15 cellular contexts compared by ENCODE assay signal in the genomic region with DNA sequence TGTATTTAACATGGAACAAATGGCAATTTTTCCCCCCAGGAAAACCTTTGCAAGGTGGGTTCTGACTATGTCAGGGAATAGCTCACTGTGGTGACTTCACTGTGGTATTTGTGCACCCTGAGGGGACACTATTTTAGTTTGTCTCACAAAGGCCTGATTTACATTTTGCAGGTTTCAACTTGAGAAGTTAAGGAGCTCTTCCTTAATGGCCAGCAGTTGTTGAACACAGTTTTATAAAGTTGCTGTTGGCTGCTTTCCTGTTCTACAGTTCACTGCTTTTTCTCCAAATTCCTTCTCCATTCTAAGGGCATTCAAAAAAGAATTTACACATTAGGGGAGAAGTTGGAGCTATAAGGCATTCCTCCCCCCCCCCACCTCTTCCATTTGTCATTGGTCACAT. TPM values are rescaled to one million over a fixed set of nuclear protein-coding genes. Genes with fewer than 3 reads are reported as not detected.
DNase-seq lines count a peak whose midpoint lies in the region; ATAC-seq and TF ChIP-seq lines count a peak whose summit lies in the region.
"Had no signal": no experiment of that assay in that cellular context is flagged by ENCODE, and none has a peak within 500 bp of the region (broad histone marks: within the 10 kb centered on the region; RNA-seq: fewer than 3 reads in every experiment).

No MANE protein-coding gene starts in this region.

- H3K79me2 ChIP-seq in OCI-LY7 (ENCODE audit: insufficient read depth, low read depth, low read length): peaks cover 61% of the 10 kb centered on the region; the same call in 1 of the 2 replicates
- H3K79me2 ChIP-seq in fibroblast of lung (ENCODE audit: control insufficient read depth, insufficient read depth, low read length): peaks cover 93% of the 10 kb centered on the region

- H2AFZ ChIP-seq in OCI-LY7 (ENCODE audit: low read length) (no peak overlapping the region), fibroblast of lung (ENCODE audit: low read length) (no peak overlapping the region)

- no peaks in the 10 kb centered on the region for H3K27me3 ChIP-seq in fibroblast of lung (ENCODE audit: control insufficient read depth, insufficient read depth, low read length)
- no peaks in the 10 kb centered on the region for H3K27me3 ChIP-seq in sigmoid colon

- H3K4me3 ChIP-seq in OCI-LY7 (ENCODE audit: low read depth, low read length, poor library complexity, severe bottlenecking) (peak overlapping the region; percentile 77), fibroblast of lung (replicated peaks in 1 of 4; ENCODE audit: control extremely low read depth in 1 of 4, insufficient read depth in 1 of 4, low read depth in 3 of 4, low read length in 4 of 4) (peak overlapping the region in 2 of 4 experiments; percentile 74 to 93), sigmoid colon (peak overlapping the region in 1 of 4 donors; percentile 90)

- DNase-seq in ELF-1 (ENCODE audit: low read depth, low spot score) (peak; percentile 40), OCI-LY7 (ENCODE audit: low spot score) (peak; percentile 31), fibroblast of lung (ENCODE audit: low read depth in 2 of 2) (peak in 1 of 2 donors; percentile 21), sigmoid colon (no peak), NCI-H187 (lab: John Stamatoyannopoulos, UW) (no peak), NCI-H510A (lab: John Stamatoyannopoulos, UW) (no peak), NCI-H2227 (lab: John Stamatoyannopoulos, UW; ENCODE audit: unreplicated experiment) (no peak)
- DNase-seq: activated gamma-delta T cell; CD4-positive, CD25-positive, alpha-beta regulatory T cell; glutamatergic neuron; NCI-H1694 treated with DMSO at 0.1 percent for 48 hours; stimulated activated CD4-positive, alpha-beta T cell treated with anti-CD3 and anti-CD28 coated beads, Interleukin-4, amount 100 ng/mL, for 4 hours; stimulated activated naive CD8-positive, alpha-beta T cell treated with anti-CD3 and anti-CD28 coated beads, Interleukin-15, Interleukin-2, amounts not matched to agents 100 U/mL and 50 U/mL, for 24 hours; T-cell had no signal

- no peaks in the 10 kb centered on the region for H3K9me2 ChIP-seq in OCI-LY7 (ENCODE audit: insufficient read depth, low read length)

- peak overlapping the region; percentile 19 for H3K27ac ChIP-seq in OCI-LY7 (ENCODE audit: low read depth, low read length, poor library complexity, severe bottlenecking)
- no peak overlapping the region for H3K27ac ChIP-seq in fibroblast of lung (ENCODE audit: insufficient read depth, low read length)
- H3K27ac ChIP-seq in sigmoid colon: peak overlapping the region in 3 of 4 donors; percentile 100

- CTCF ChIA-PET in OCI-LY7 (lab: Charles Lee; ENCODE audit: unreplicated experiment): interaction anchor here (1.0 kb wide), 1 partner anchor 36 kb away, joined by 3 read pairs; no protein-coding TSS in a partner anchor

- H3K4me1 ChIP-seq in OCI-LY7 (ENCODE audit: insufficient read depth, low read length, poor library complexity, severe bottlenecking): peaks cover 71% of the 10 kb centered on the region
- H3K4me1 ChIP-seq in fibroblast of lung (ENCODE audit: control insufficient read depth, extremely low read depth, insufficient read depth, low read length): peaks cover 12% of the 10 kb centered on the region
- H3K4me1 ChIP-seq in sigmoid colon: peaks cover 0 to 72% (median 63%) of the 10 kb centered on the region in 4 donors

- no peak overlapping the region for H3K9ac ChIP-seq in fibroblast of lung (ENCODE audit: insufficient read depth, low read length)

- TF ChIP-seq EP300 in sigmoid colon (IDR thresholded peaks at IDR 0.05): no peak

- H3K36me3 ChIP-seq in OCI-LY7 (ENCODE audit: insufficient read depth, low read length): peaks cover 7% of the 10 kb centered on the region
- H3K36me3 ChIP-seq in fibroblast of lung (ENCODE audit: control insufficient read depth, insufficient read depth, low read length): no peaks in the 10 kb centered on the region
- H3K36me3 ChIP-seq in sigmoid colon: no peaks in the 10 kb centered on the region

- no peak for ATAC-seq in HG02623 (IDR thresholded peaks at IDR 0.05; ENCODE audit: unreplicated experiment)
- ATAC-seq: stimulated activated naive CD8-positive, alpha-beta T cell treated with anti-CD3 and anti-CD28 coated beads, Interleukin-15, Interleukin-2, amounts not matched to agents 100 U/mL and 50 U/mL, for 24 hours; T-cell had no signal

- POLR2A ChIA-PET in OCI-LY7 (lab: Charles Lee): interaction anchor here (0.6 to 6.0 kb wide), 19 partner anchors 11 to 1743 kb away, joined by 3 to 69 read pairs (median 4); no protein-coding TSS in a partner anchor

- intact Hi-C loops in OCI-LY7 (cut with micrococcal nuclease; ENCODE audit: unreplicated experiment): loop anchor here (2.0 to 10.0 kb wide), 3 partner anchors 99 to 607 kb away; a partner anchor contains a TSS
- intact Hi-C loops in sigmoid colon (cut with DNase I): loop anchor here (5.0 kb wide), 1 partner anchor 60 kb away; no protein-coding TSS in a partner anchor

- H4K20me1 ChIP-seq in OCI-LY7 (ENCODE audit: insufficient read depth, low read length) (peaks cover 34% of the 10 kb centered on the region), fibroblast of lung (ENCODE audit: control insufficient read depth, extremely low read depth, insufficient read depth, low read length) (peaks cover 3% of the 10 kb centered on the region)

- TF ChIP-seq CTCF in OCI-LY7 (conservative IDR thresholded peaks at IDR 0.05; ENCODE audit: low read length) (no peak), fibroblast of lung (conservative IDR thresholded peaks at IDR 0.05 in 1 of 2, IDR thresholded peaks at IDR 0.05 in 1 of 2; ENCODE audit: low read depth in 1 of 2, low read length in 2 of 2) (no peak), sigmoid colon (IDR thresholded peaks at IDR 0.05) (no peak)

- no TSS peak for BruUV-seq in OCI-LY7 (replicated peaks; lab: Mats Ljungman, UMichigan)

- H3K4me2 ChIP-seq in OCI-LY7 (ENCODE audit: low read length) (peak overlapping the region; percentile 88), fibroblast of lung (ENCODE audit: extremely low read depth, insufficient read depth, low read length) (peak overlapping the region; percentile 69)

- H3K9me3 ChIP-seq in OCI-LY7 (ENCODE audit: low read length): no peaks in the 10 kb centered on the region
- no peaks in the 10 kb centered on the region for H3K9me3 ChIP-seq in fibroblast of lung (ENCODE audit: control insufficient read depth, insufficient read depth, low read depth, low read length)
- H3K9me3 ChIP-seq in sigmoid colon: no peaks in the 10 kb centered on the region

- TF ChIP-seq POLR2A in sigmoid colon (IDR thresholded peaks at IDR 0.05): no peak

RNA-seq across cellular contexts. Expression of a gene that starts 4.6 kb away (rescaled TPM):
- total RNA-seq in OCI-LY7 (2014; rRNA removed; shearing (Covaris generic)): 24.2 and 26.3 TPM in 2 replicates
- total RNA-seq in OCI-LY7 (2022) (32.0 and 42.1 TPM in 2 replicates), fibroblast of lung (408 and 477 TPM in 2 replicates), sigmoid colon (100 to 1,000 TPM; 269 to 542 (median 281) TPM)
- polyA plus RNA-seq in fibroblast of lung (270 and 604 TPM in 2 replicates), sigmoid colon (10 to 100 TPM in 2 of 3 donors, 1 to 10 TPM in 1; 3.5 to 28.9 (median 18.0) TPM)
- polyA plus RNA-seq in fibroblast of lung (2012): 171 and 508 TPM in 2 replicates
- polyA minus RNA-seq in fibroblast of lung (ENCODE audit: low replicate concordance): 458 and 626 TPM in 2 replicates
- polyA plus RNA-seq: CD4-positive, CD25-positive, alpha-beta regulatory T cell had no signal

Comparison
In these comparisons a context has a peak if more than half of its experiments do, and no peak if none do; other contexts are left out.
1. DNase-seq: peak in ELF-1 (single experiment) and OCI-LY7 (single experiment); none in sigmoid colon (single experiment), NCI-H187 (0 of 2), NCI-H510A (single experiment) and NCI-H2227 (single experiment).